In genomic region chr7:73341877-73342276, GRCh38 we compare ENCODE assay signal across 11 cellular contexts. TPM values are rescaled to one million over a fixed set of nuclear protein-coding genes. Genes with fewer than 3 reads are reported as not detected.
DNase-seq lines count a peak whose midpoint lies in the region; ATAC-seq and TF ChIP-seq lines count a peak whose summit lies in the region.
"Had no signal": no experiment of that assay in that cellular context is flagged by ENCODE, and none has a peak within 500 bp of the region (broad histone marks: within the 10 kb centered on the region; RNA-seq: fewer than 3 reads in every experiment).

No MANE protein-coding gene starts in this region.

- no peak overlapping the region for H3K27ac ChIP-seq in PC-3 (ENCODE audit: low read length)

- peak; percentile 26 to 44 for ATAC-seq in activated naive CD4-positive, alpha-beta T cell treated with anti-CD3 and anti-CD28 coated beads, Interleukin-2, amount 50 U/mL, for 72 hours
- ATAC-seq in PC-3 (no peak; the same call in 1 of the 2 replicates), GM19023 (IDR thresholded peaks at IDR 0.05; ENCODE audit: unreplicated experiment) (no peak), HG02970 (IDR thresholded peaks at IDR 0.05; ENCODE audit: low FRiP score, unreplicated experiment) (no peak)

- H3F3A ChIP-seq in PC-3 (ENCODE audit: low read length, unreplicated experiment): no peaks in the 10 kb centered on the region

- no peak overlapping the region for H3K9ac ChIP-seq in PC-3 (ENCODE audit: low read length)

- H2AFZ ChIP-seq in PC-3 (ENCODE audit: low read length): no peak overlapping the region

- CTCF ChIA-PET in PC-3 (lab: Charles Lee): interaction anchor here (1.1 to 1.7 kb wide), 2 partner anchors 95 to 110 kb away, joined by 3 to 6 read pairs; no protein-coding TSS in a partner anchor

- H4K20me1 ChIP-seq in PC-3 (ENCODE audit: low read length): no peaks in the 10 kb centered on the region

- no TSS peak for BruUV-seq in PC-3 (replicated peaks; lab: Mats Ljungman, UMichigan)

- no peak overlapping the region for H3K27ac Mint-ChIP-seq in activated naive CD4-positive, alpha-beta T cell treated with anti-CD3 and anti-CD28 coated beads, Interleukin-2, amount 50 U/mL, for 72 hours

- POLR2A ChIA-PET in PC-3 (lab: Charles Lee; ENCODE audit: unreplicated experiment): no interaction called here

- H3K9me2 ChIP-seq in PC-3 (replicated peaks; ENCODE audit: low read length): no peaks in the 10 kb centered on the region

- H3K4me3 ChIP-seq in PC-3 (ENCODE audit: low read length): no peak overlapping the region
- no peak overlapping the region for H3K4me3 ChIP-seq in fibroblast of pulmonary artery (replicated peaks; ENCODE audit: low read depth, low read length)

- H3K9me3 Mint-ChIP-seq in activated naive CD4-positive, alpha-beta T cell treated with anti-CD3 and anti-CD28 coated beads, Interleukin-2, amount 50 U/mL, for 72 hours: no peaks in the 10 kb centered on the region

- H3K36me3 ChIP-seq in PC-3 (ENCODE audit: low read depth, low read length): no peaks in the 10 kb centered on the region

- H3K79me2 ChIP-seq in PC-3 (ENCODE audit: low read length): no peaks in the 10 kb centered on the region

- TF ChIP-seq CTCF in PC-3 (conservative IDR thresholded peaks at IDR 0.05; ENCODE audit: low read depth, low read length) (no peak), fibroblast of pulmonary artery (IDR thresholded peaks at IDR 0.05; ENCODE audit: low read length, missing control alignments) (no peak)

- H3K4me2 ChIP-seq in PC-3 (ENCODE audit: low read length): no peak overlapping the region

- no peaks in the 10 kb centered on the region for H3K36me3 Mint-ChIP-seq in activated naive CD4-positive, alpha-beta T cell treated with anti-CD3 and anti-CD28 coated beads, Interleukin-2, amount 50 U/mL, for 72 hours

- intact Hi-C loops in PC-3 (cut with micrococcal nuclease): loop anchor here (1.0 to 5.0 kb wide), 2 partner anchors 94 to 110 kb away; no protein-coding TSS in a partner anchor

- H3K4me1 ChIP-seq in PC-3 (ENCODE audit: insufficient read depth, low read length): no peaks in the 10 kb centered on the region

- H3K27me3 ChIP-seq in PC-3 (ENCODE audit: low read length): no peaks in the 10 kb centered on the region

- H3K9me3 ChIP-seq in PC-3 (ENCODE audit: low read length): no peaks in the 10 kb centered on the region

- no peak for DNase-seq in activated naive CD4-positive, alpha-beta T cell treated with anti-CD3 and anti-CD28 coated beads, Interleukin-2, amount 50 U/mL, for 72 hours (ENCODE audit: low spot score in 2 of 2)
- DNase-seq in activated naive CD4-positive, alpha-beta T cell treated with Interleukin-2 at 50 U/mL for 16 hours: no peak
- peak; percentile 32 for DNase-seq in PC-3
- peak; percentile 78 for DNase-seq in fibroblast of pulmonary artery (ENCODE audit: low read depth)
- no peak for DNase-seq in NCI-H146 treated with DMSO at 0.1 percent for 48 hours (lab: John Stamatoyannopoulos, UW; ENCODE audit: unreplicated experiment)
- no peak for DNase-seq in amniotic stem cell (lab: John Stamatoyannopoulos, UW)
- DNase-seq: activated CD8-positive, alpha-beta memory T cell treated with anti-CD3 and anti-CD28 coated beads, Interleukin-2, amount 50 U/mL, for 4 hours; kidney had no signal

RNA-seq across cellular contexts. Expression of gene FKBP6, which starts 13.9 kb away (rescaled TPM):
- not detected for total RNA-seq in activated naive CD4-positive, alpha-beta T cell treated with anti-CD3 and anti-CD28 coated beads, Interleukin-2, amount 50 U/mL, for 72 hours
- not detected in 2 replicates for total RNA-seq in PC-3 (2014; rRNA removed)
- total RNA-seq: pulmonary artery endothelial cell had no signal

RNA-seq across cellular contexts. Expression of gene TRIM50, which starts 14.0 kb away (rescaled TPM):
- total RNA-seq in activated naive CD4-positive, alpha-beta T cell treated with anti-CD3 and anti-CD28 coated beads, Interleukin-2, amount 50 U/mL, for 72 hours: under 1 TPM in 1 of 2 donors, not detected in 1; 0.20 TPM
- not detected in 2 replicates for total RNA-seq in PC-3 (2014; rRNA removed)
- total RNA-seq: pulmonary artery endothelial cell had no signal

RNA-seq across cellular contexts. Expression of gene NSUN5, which starts 33.3 kb away (rescaled TPM):
- 10 to 100 TPM; 47.9 to 75.2 TPM for total RNA-seq in activated naive CD4-positive, alpha-beta T cell treated with anti-CD3 and anti-CD28 coated beads, Interleukin-2, amount 50 U/mL, for 72 hours
- total RNA-seq in PC-3 (2014; rRNA removed): 36.0 and 51.6 TPM in 2 replicates

Comparison
In these comparisons a context has a peak if more than half of its experiments do, and no peak if none do; other contexts are left out.
1. ATAC-seq: peak in activated naive CD4-positive, alpha-beta T cell treated with anti-CD3 and anti-CD28 coated beads, Interleukin-2, amount 50 U/mL, for 72 hours (2 of 2); none in PC-3 (single experiment), GM19023 (single experiment) and HG02970 (single experiment).
2. DNase-seq: peak in PC-3 (single experiment) and fibroblast of pulmonary artery (single experiment); none in activated naive CD4-positive, alpha-beta T cell treated with anti-CD3 and anti-CD28 coated beads, Interleukin-2, amount 50 U/mL, for 72 hours (0 of 2), activated naive CD4-positive, alpha-beta T cell treated with Interleukin-2 at 50 U/mL for 16 hours (single experiment), NCI-H146 treated with DMSO at 0.1 percent for 48 hours (single experiment) and amniotic stem cell (single experiment).